Comparison of ENCODE assay signal across 9 cellular contexts in the genomic region with DNA sequence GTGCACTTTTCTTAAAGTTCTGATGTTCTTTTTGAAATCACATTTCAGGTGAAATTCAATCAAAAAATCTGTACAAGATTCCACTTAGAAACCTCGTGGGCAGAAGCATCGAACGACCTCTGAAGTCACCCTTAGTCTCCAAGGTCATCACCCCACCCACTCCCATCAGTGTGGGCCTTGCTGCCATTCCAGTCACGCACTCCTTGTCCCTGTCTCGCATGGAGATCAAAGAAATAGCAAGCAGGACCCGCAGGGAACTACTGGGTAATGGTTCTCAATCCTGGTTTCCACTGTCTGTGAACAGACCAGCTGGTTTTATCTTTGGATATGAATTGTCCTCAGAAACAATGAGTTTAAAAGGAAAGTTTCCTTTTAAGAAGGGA. TPM values are rescaled to one million over a fixed set of nuclear protein-coding genes. Genes with fewer than 3 reads are reported as not detected.
DNase-seq lines count a peak whose midpoint lies in the region; ATAC-seq and TF ChIP-seq lines count a peak whose summit lies in the region.
"Had no signal": no experiment of that assay in that cellular context is flagged by ENCODE, and none has a peak within 500 bp of the region (broad histone marks: within the 10 kb centered on the region; RNA-seq: fewer than 3 reads in every experiment).

No MANE protein-coding gene starts in this region.

- H3K4me3 ChIP-seq in smooth muscle cell, result no peak overlapping the region

- H3K4me1 ChIP-seq in smooth muscle cell (ENCODE audit: low read depth), result peaks cover 11% of the 10 kb centered on the region

- H3K27me3 ChIP-seq in smooth muscle cell (ENCODE audit: low read depth), result no peaks in the 10 kb centered on the region

- H3K9me3 ChIP-seq in T-helper 17 cell (ENCODE audit: control insufficient read depth, low read length, poor library complexity, severe bottlenecking), result no peaks in the 10 kb centered on the region
- H3K9me3 ChIP-seq in smooth muscle cell (replicated peaks; ENCODE audit: low read depth), result no peaks in the 10 kb centered on the region

- ATAC-seq in T-helper 17 cell (no peak), HG02870 (IDR thresholded peaks at IDR 0.05; ENCODE audit: unreplicated experiment) (no peak)

- peak overlapping the region; percentile 90 for H3K9ac ChIP-seq in smooth muscle cell (ENCODE audit: low read depth)

- no peak for TF ChIP-seq CTCF in smooth muscle cell (IDR thresholded peaks at IDR 0.05; ENCODE audit: borderline replicate concordance, insufficient read depth, poor library complexity, severe bottlenecking)

- peak; percentile 19 for DNase-seq in T-helper 2 cell treated with Interferon-gamma antibody and Interleukin-4, amounts not matched to agents 5 μg/mL and 100 μg/mL, for 36 hours (ENCODE audit: low spot score)
- DNase-seq in T-helper 2 cell (no peak), T-helper 17 cell (no peak), foreskin melanocyte (peak; percentile 11), smooth muscle cell (lab: John Stamatoyannopoulos, UW; ENCODE audit: unreplicated experiment) (no peak), NCI-H2171 (lab: John Stamatoyannopoulos, UW) (no peak), NCI-H1048 (lab: John Stamatoyannopoulos, UW) (no peak)
- DNase-seq: NCI-H2029 treated with DMSO at 0.1 percent for 48 hours had no signal

- H3K9me3 Mint-ChIP-seq in T-helper 2 cell treated with Interferon-gamma antibody and Interleukin-4, amounts not matched to agents 5 μg/mL and 100 μg/mL, for 36 hours, result no peaks in the 10 kb centered on the region

- no peaks in the 10 kb centered on the region for H4K20me1 ChIP-seq in smooth muscle cell (ENCODE audit: low read depth)

- peaks cover 40% of the 10 kb centered on the region for H3K27me3 Mint-ChIP-seq in T-helper 2 cell treated with Interferon-gamma antibody and Interleukin-4, amounts not matched to agents 5 μg/mL and 100 μg/mL, for 36 hours (ENCODE audit: low read depth)
- peaks cover 62% of the 10 kb centered on the region for H3K27me3 Mint-ChIP-seq in T-helper 17 cell

- peak overlapping the region; percentile 98 for H3K27ac ChIP-seq in smooth muscle cell (ENCODE audit: low read depth)

- H3K4me3 Mint-ChIP-seq in T-helper 2 cell treated with Interferon-gamma antibody and Interleukin-4, amounts not matched to agents 5 μg/mL and 100 μg/mL, for 36 hours, result peak overlapping the region; percentile 66
- H3K4me3 Mint-ChIP-seq in T-helper 17 cell, result peak overlapping the region; percentile 66

- peaks cover 2% of the 10 kb centered on the region for H3K36me3 Mint-ChIP-seq in T-helper 2 cell treated with Interferon-gamma antibody and Interleukin-4, amounts not matched to agents 5 μg/mL and 100 μg/mL, for 36 hours (ENCODE audit: low read depth)
- H3K36me3 Mint-ChIP-seq in T-helper 17 cell (ENCODE audit: low read depth), result peaks cover 2% of the 10 kb centered on the region

- H2AFZ ChIP-seq in smooth muscle cell (ENCODE audit: low read depth), result no peak overlapping the region

- peaks cover 35% of the 10 kb centered on the region for H3K4me1 Mint-ChIP-seq in T-helper 2 cell treated with Interferon-gamma antibody and Interleukin-4, amounts not matched to agents 5 μg/mL and 100 μg/mL, for 36 hours (ENCODE audit: low read depth)
- peaks cover 35% of the 10 kb centered on the region for H3K4me1 Mint-ChIP-seq in T-helper 17 cell

- H3K36me3 ChIP-seq in smooth muscle cell (ENCODE audit: low read depth), result no peaks in the 10 kb centered on the region

- no peaks in the 10 kb centered on the region for H3K79me2 ChIP-seq in smooth muscle cell (ENCODE audit: low read depth)

- peaks cover 24% of the 10 kb centered on the region for H3F3A ChIP-seq in smooth muscle cell (ENCODE audit: low read depth)

- H3K27ac Mint-ChIP-seq in T-helper 2 cell treated with Interferon-gamma antibody and Interleukin-4, amounts not matched to agents 5 μg/mL and 100 μg/mL, for 36 hours, result peak overlapping the region; percentile 68
- H3K27ac Mint-ChIP-seq in T-helper 17 cell, result peak overlapping the region; percentile 89

- WGBS in smooth muscle cell (ENCODE audit: low lambda C conversion rate), result 2% methylated on average over 6 of the region's 6 CpGs

- peak overlapping the region; percentile 83 for H3K4me2 ChIP-seq in smooth muscle cell

RNA-seq across cellular contexts. Expression of gene SLC2A8, which starts 8.1 kb away (rescaled TPM):
- total RNA-seq in T-helper 17 cell, result 1 to 10 TPM; 3.0 to 4.3 TPM
- total RNA-seq in smooth muscle cell, result 8.7 and 16.9 TPM in 2 replicates
- 27.7 and 36.6 TPM in 2 replicates for polyA plus RNA-seq in smooth muscle cell

RNA-seq across cellular contexts. Expression of gene ZNF79, which starts 35.3 kb away (rescaled TPM):
- 1 to 10 TPM; 7.9 to 8.4 TPM for total RNA-seq in T-helper 17 cell
- total RNA-seq in smooth muscle cell, result 6.6 and 8.6 TPM in 2 replicates
- polyA plus RNA-seq in smooth muscle cell, result 4.3 and 4.9 TPM in 2 replicates

Comparison
In these comparisons a context has a peak if more than half of its experiments do, and no peak if none do; other contexts are left out.
1. DNase-seq: peak in T-helper 2 cell treated with Interferon-gamma antibody and Interleukin-4, amounts not matched to agents 5 μg/mL and 100 μg/mL, for 36 hours (single experiment) and foreskin melanocyte (single experiment); none in T-helper 2 cell (0 of 5), T-helper 17 cell (0 of 3), smooth muscle cell (single experiment), NCI-H2171 (single experiment) and NCI-H1048 (single experiment).